Comparison of ENCODE assay signal across 1 cellular context in the genomic region with DNA sequence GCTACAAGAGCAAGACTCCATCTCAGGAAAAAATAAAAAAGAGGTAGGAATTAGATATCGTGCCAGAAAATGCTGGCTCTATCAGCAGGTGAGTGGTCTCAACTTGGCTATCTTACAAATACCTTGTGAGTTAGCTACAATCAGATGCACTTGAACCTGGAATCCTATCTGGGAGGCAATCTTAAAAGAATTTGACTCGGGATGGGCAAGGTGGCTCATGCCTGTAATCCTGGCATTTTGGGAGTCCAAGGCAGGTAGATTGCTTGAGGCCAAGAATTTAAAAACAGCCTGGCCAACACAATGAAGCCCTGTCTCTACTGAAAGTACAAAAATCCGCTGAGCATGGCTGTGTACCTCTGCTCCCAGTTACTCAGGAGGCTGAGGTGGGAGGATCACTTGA.
A peak's percentile ranks its signal among the peaks of the same experiment; 100 is the strongest.
TF ChIP-seq lines count a peak whose summit lies in the region.

No MANE protein-coding gene starts in this region.

TF ChIP-seq in HepG2, 621 proteins besides CTCF, POLR2A, EP300 and RAD21:
- TF ChIP-seq ZNF496 (CRISPR knock-in tag; IDR thresholded peaks at IDR 0.05; ENCODE audit: insufficient replicate concordance) = no peak
- TF ChIP-seq, protein P1, sequence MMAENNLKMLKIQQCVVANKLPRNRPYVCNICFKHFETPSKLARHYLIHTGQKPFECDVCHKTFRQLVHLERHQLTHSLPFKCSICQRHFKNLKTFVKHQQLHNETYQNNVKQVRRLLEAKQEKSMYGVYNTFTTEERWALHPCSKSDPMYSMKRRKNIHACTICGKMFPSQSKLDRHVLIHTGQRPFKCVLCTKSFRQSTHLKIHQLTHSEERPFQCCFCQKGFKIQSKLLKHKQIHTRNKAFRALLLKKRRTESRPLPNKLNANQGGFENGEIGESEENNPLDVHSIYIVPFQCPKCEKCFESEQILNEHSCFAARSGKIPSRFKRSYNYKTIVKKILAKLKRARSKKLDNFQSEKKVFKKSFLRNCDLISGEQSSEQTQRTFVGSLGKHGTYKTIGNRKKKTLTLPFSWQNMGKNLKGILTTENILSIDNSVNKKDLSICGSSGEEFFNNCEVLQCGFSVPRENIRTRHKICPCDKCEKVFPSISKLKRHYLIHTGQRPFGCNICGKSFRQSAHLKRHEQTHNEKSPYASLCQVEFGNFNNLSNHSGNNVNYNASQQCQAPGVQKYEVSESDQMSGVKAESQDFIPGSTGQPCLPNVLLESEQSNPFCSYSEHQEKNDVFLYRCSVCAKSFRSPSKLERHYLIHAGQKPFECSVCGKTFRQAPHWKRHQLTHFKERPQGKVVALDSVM (CRISPR knock-in tag; IDR thresholded peaks at IDR 0.05) = peak; percentile 30; the same call in 1 of the 2 replicates
- TF ChIP-seq, protein P2, sequence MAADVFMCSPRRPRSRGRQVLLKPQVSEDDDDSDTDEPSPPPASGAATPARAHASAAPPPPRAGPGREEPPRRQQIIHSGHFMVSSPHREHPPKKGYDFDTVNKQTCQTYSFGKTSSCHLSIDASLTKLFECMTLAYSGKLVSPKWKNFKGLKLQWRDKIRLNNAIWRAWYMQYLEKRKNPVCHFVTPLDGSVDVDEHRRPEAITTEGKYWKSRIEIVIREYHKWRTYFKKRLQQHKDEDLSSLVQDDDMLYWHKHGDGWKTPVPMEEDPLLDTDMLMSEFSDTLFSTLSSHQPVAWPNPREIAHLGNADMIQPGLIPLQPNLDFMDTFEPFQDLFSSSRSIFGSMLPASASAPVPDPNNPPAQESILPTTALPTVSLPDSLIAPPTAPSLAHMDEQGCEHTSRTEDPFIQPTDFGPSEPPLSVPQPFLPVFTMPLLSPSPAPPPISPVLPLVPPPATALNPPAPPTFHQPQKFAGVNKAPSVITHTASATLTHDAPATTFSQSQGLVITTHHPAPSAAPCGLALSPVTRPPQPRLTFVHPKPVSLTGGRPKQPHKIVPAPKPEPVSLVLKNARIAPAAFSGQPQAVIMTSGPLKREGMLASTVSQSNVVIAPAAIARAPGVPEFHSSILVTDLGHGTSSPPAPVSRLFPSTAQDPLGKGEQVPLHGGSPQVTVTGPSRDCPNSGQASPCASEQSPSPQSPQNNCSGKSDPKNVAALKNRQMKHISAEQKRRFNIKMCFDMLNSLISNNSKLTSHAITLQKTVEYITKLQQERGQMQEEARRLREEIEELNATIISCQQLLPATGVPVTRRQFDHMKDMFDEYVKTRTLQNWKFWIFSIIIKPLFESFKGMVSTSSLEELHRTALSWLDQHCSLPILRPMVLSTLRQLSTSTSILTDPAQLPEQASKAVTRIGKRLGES (CRISPR knock-in tag; IDR thresholded peaks at IDR 0.05; ENCODE audit: borderline replicate concordance) = no peak
